ENCODE assay signal across 15 cellular contexts in the genomic region with DNA sequence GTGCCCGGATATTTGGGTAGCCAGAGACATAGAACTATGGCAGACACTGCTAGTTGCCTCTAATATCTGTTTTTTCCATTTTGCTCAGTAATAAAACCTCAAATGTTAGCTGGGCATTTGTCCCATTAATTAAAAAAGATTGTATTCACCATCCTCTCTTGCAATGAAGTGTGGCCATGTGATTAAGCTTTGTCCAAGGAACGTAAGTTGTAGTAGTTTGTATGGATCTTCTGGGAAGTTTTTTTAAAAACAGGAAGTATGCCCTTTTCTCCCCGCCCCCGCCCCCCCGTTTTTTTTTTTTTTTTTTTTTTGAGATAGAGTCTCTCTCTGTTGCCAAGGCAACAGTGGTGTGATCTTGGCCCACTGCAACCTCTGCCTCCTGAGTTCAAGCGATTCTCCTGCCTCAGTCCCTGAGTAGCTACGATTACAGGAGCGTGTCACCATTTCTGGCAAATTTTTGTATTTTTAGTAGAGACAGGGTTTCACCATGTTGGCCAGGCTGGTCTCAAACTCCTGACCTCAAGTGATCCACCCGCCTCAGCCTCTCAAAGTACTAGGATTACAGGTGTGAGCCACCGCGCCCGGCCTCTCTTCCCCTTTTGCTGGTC. TPM values are rescaled to one million over a fixed set of nuclear protein-coding genes. Genes with fewer than 3 reads are reported as not detected.
DNase-seq lines count a peak whose midpoint lies in the region; ATAC-seq and TF ChIP-seq lines count a peak whose summit lies in the region.
"Had no signal": no experiment of that assay in that cellular context is flagged by ENCODE, and none has a peak within 500 bp of the region (broad histone marks: within the 10 kb centered on the region; RNA-seq: fewer than 3 reads in every experiment).

No MANE protein-coding gene starts in this region.

- peak overlapping the region in 3 of 8 donors; percentile 28 to 84 (median 60) for H3K27ac Mint-ChIP-seq in CD8-positive, alpha-beta memory T cell
- H3K27ac Mint-ChIP-seq in activated naive CD8-positive, alpha-beta T cell treated with anti-CD3 and anti-CD28 coated beads, Interleukin-2, amount 50 U/mL, for 24 hours, result no peak overlapping the region
- no peak overlapping the region for H3K27ac Mint-ChIP-seq in activated naive CD4-positive, alpha-beta T cell treated with anti-CD3 and anti-CD28 coated beads for 36 hours

- POLR2A ChIA-PET in CD8-positive, alpha-beta memory T cell (lab: Charles Lee), result interaction anchor here (0.6 kb wide), 1 partner anchor 231 kb away, joined by 3 read pairs; no protein-coding TSS in a partner anchor

- ATAC-seq in activated naive CD8-positive, alpha-beta T cell treated with anti-CD3 and anti-CD28 coated beads, Interleukin-2, amount 50 U/mL, for 24 hours, result no peak
- ATAC-seq: foreskin keratinocyte, natural killer cell had no signal

- peak overlapping the region in 5 of 7 donors; percentile 93 to 100 (median 97) for H3K4me3 Mint-ChIP-seq in CD8-positive, alpha-beta memory T cell
- H3K4me3 Mint-ChIP-seq in activated naive CD8-positive, alpha-beta T cell treated with anti-CD3 and anti-CD28 coated beads, Interleukin-2, amount 50 U/mL, for 24 hours, result peak overlapping the region; percentile 98
- H3K4me3 Mint-ChIP-seq in activated naive CD4-positive, alpha-beta T cell treated with anti-CD3 and anti-CD28 coated beads for 36 hours, result no peak overlapping the region

- H4K20me1 ChIP-seq in KMS-11 (ENCODE audit: insufficient read depth), result no peaks in the 10 kb centered on the region

- CTCF ChIA-PET in CD8-positive, alpha-beta memory T cell (lab: Charles Lee), result no interaction called here
- CTCF ChIA-PET in activated naive CD4-positive, alpha-beta T cell treated with anti-CD3 and anti-CD28 coated beads for 36 hours (lab: Charles Lee), result no interaction called here

- no peak overlapping the region for H3K4me3 ChIP-seq in CD8-positive, alpha-beta memory T cell (ENCODE audit: low read length)
- H3K4me3 ChIP-seq in KMS-11 (IDR thresholded peaks at IDR 0.05; ENCODE audit: insufficient read depth, low read depth, low read length), result no peak overlapping the region
- no peak overlapping the region for H3K4me3 ChIP-seq in parathyroid adenoma (ENCODE audit: low read depth, low read length)

- no peaks in the 10 kb centered on the region for H3K9me3 Mint-ChIP-seq in CD8-positive, alpha-beta memory T cell
- no peaks in the 10 kb centered on the region for H3K9me3 Mint-ChIP-seq in activated naive CD8-positive, alpha-beta T cell treated with anti-CD3 and anti-CD28 coated beads, Interleukin-2, amount 50 U/mL, for 24 hours
- H3K9me3 Mint-ChIP-seq in activated naive CD4-positive, alpha-beta T cell treated with anti-CD3 and anti-CD28 coated beads for 36 hours, result no peaks in the 10 kb centered on the region
- H3K9me3 Mint-ChIP-seq: natural killer cell had no signal

- peaks cover 35 to 44% (median 39%) of the 10 kb centered on the region in 3 donors for H3K4me1 Mint-ChIP-seq in CD8-positive, alpha-beta memory T cell
- H3K4me1 Mint-ChIP-seq in activated naive CD8-positive, alpha-beta T cell treated with anti-CD3 and anti-CD28 coated beads, Interleukin-2, amount 50 U/mL, for 24 hours, result peaks cover 32% of the 10 kb centered on the region
- H3K4me1 Mint-ChIP-seq in activated naive CD4-positive, alpha-beta T cell treated with anti-CD3 and anti-CD28 coated beads for 36 hours (ENCODE audit: low read depth), result peaks cover 23% of the 10 kb centered on the region

- H3K27ac ChIP-seq in CD8-positive, alpha-beta memory T cell (ENCODE audit: low read depth, low read length), result no peak overlapping the region
- H3K27ac ChIP-seq in KMS-11, result no peak overlapping the region
- peak overlapping the region; percentile 95 for H3K27ac ChIP-seq in parathyroid adenoma
- H3K27ac ChIP-seq: foreskin keratinocyte had no signal

- no peak overlapping the region for H3K9ac ChIP-seq in KMS-11
- no peak overlapping the region for H3K9ac ChIP-seq in parathyroid adenoma

- no peaks in the 10 kb centered on the region for H3K9me3 ChIP-seq in CD8-positive, alpha-beta memory T cell (ENCODE audit: low read length)
- no peaks in the 10 kb centered on the region for H3K9me3 ChIP-seq in parathyroid adenoma (ENCODE audit: control insufficient read depth, low read length)

- intact Hi-C loops in activated naive CD4-positive, alpha-beta T cell treated with anti-CD3 and anti-CD28 coated beads for 36 hours (cut with micrococcal nuclease), result loop anchor here (2.0 to 10.0 kb wide), 7 partner anchors 81 to 1411 kb away; a partner anchor contains a TSS

- H3K4me1 ChIP-seq in CD8-positive, alpha-beta memory T cell (ENCODE audit: insufficient read depth, low read length), result peaks cover 26% of the 10 kb centered on the region
- peaks cover 26% of the 10 kb centered on the region for H3K4me1 ChIP-seq in KMS-11 (ENCODE audit: low read depth, poor library complexity, severe bottlenecking)
- H3K4me1 ChIP-seq in parathyroid adenoma, result peaks cover 2% of the 10 kb centered on the region

- H3K79me2 ChIP-seq in KMS-11 (ENCODE audit: insufficient read depth, low read depth), result peaks cover 32% of the 10 kb centered on the region; the same call in 1 of the 2 replicates
- H3K79me2 ChIP-seq in parathyroid adenoma, result peaks cover 5% of the 10 kb centered on the region

- H3K27me3 ChIP-seq in CD8-positive, alpha-beta memory T cell (ENCODE audit: insufficient read depth, low read length, poor library complexity, severe bottlenecking), result no peaks in the 10 kb centered on the region
- H3K27me3 ChIP-seq in KMS-11 (ENCODE audit: insufficient read depth, low read depth) (no peaks in the 10 kb centered on the region), parathyroid adenoma (ENCODE audit: control insufficient read depth, insufficient read depth, low read length) (no peaks in the 10 kb centered on the region)
- H3K27me3 ChIP-seq: foreskin keratinocyte had no signal

- H3K36me3 ChIP-seq in CD8-positive, alpha-beta memory T cell (ENCODE audit: insufficient read depth, low read length), result no peaks in the 10 kb centered on the region
- H3K36me3 ChIP-seq in KMS-11 (ENCODE audit: insufficient read depth) (no peaks in the 10 kb centered on the region), parathyroid adenoma (ENCODE audit: control insufficient read depth, insufficient read depth, low read length) (no peaks in the 10 kb centered on the region)

- TF ChIP-seq CTCF in KMS-11 (conservative IDR thresholded peaks at IDR 0.05; ENCODE audit: low read depth, low read length) (no peak), parathyroid adenoma (IDR thresholded peaks at IDR 0.05) (no peak)

- peaks cover 0 to 5% (median 4%) of the 10 kb centered on the region in 3 donors for H3K36me3 Mint-ChIP-seq in CD8-positive, alpha-beta memory T cell
- H3K36me3 Mint-ChIP-seq in activated naive CD8-positive, alpha-beta T cell treated with anti-CD3 and anti-CD28 coated beads, Interleukin-2, amount 50 U/mL, for 24 hours (ENCODE audit: low read depth), result no peaks in the 10 kb centered on the region
- peaks cover 3% of the 10 kb centered on the region for H3K36me3 Mint-ChIP-seq in activated naive CD4-positive, alpha-beta T cell treated with anti-CD3 and anti-CD28 coated beads for 36 hours (ENCODE audit: low read depth)
- H3K36me3 Mint-ChIP-seq: natural killer cell had no signal

- H3K27me3 Mint-ChIP-seq in CD8-positive, alpha-beta memory T cell, result no peaks in the 10 kb centered on the region
- H3K27me3 Mint-ChIP-seq in activated naive CD8-positive, alpha-beta T cell treated with anti-CD3 and anti-CD28 coated beads, Interleukin-2, amount 50 U/mL, for 24 hours, result no peaks in the 10 kb centered on the region
- no peaks in the 10 kb centered on the region for H3K27me3 Mint-ChIP-seq in activated naive CD4-positive, alpha-beta T cell treated with anti-CD3 and anti-CD28 coated beads for 36 hours (ENCODE audit: low read depth)

- 0 out of 2 replicates have a peak overlapping the region, but pooled peaks have one; percentile 99 for H2AFZ ChIP-seq in KMS-11 (ENCODE audit: low read depth)
- H2AFZ ChIP-seq in parathyroid adenoma, result peak overlapping the region; percentile 25

- no peak for DNase-seq in CD8-positive, alpha-beta memory T cell
- no peak for DNase-seq in activated naive CD8-positive, alpha-beta T cell treated with anti-CD3 and anti-CD28 coated beads, Interleukin-2, amount 50 U/mL, for 24 hours
- DNase-seq in AG08396 (ENCODE audit: low spot score) (no peak), ureter (ENCODE audit: low spot score) (no peak), T-helper 1 cell (no peak)
- no peak for DNase-seq in activated naive CD4-positive, alpha-beta T cell treated with anti-CD3 and anti-CD28 coated beads for 36 hours
- DNase-seq: activated CD4-positive, CD25-positive, alpha-beta regulatory T cell; activated CD8-positive, alpha-beta memory T cell treated with anti-CD3 and anti-CD28 coated beads, Interleukin-2, amount 50 U/mL, for 48 hours; foreskin keratinocyte; kidney; natural killer cell; NCI-H1092; NCI-H510A treated with DMSO at 0.1 percent for 48 hours had no signal

- H3K4me2 ChIP-seq in KMS-11 (peak overlapping the region; percentile 91; the same call in 1 of the 2 replicates), parathyroid adenoma (ENCODE audit: low read length) (no peak overlapping the region)

RNA-seq across cellular contexts. Expression of a gene that starts 1.7 kb away (rescaled TPM):
- total RNA-seq in CD8-positive, alpha-beta memory T cell, result 10 to 100 TPM; 12.9 to 18.8 TPM
- 5.9 TPM for polyA plus RNA-seq in CD8-positive, alpha-beta memory T cell
- 25.5 TPM for total RNA-seq in ureter
- 10 to 100 TPM; 21.8 to 24.8 TPM for total RNA-seq in activated naive CD4-positive, alpha-beta T cell treated with anti-CD3 and anti-CD28 coated beads for 36 hours
